In the genomic region with DNA sequence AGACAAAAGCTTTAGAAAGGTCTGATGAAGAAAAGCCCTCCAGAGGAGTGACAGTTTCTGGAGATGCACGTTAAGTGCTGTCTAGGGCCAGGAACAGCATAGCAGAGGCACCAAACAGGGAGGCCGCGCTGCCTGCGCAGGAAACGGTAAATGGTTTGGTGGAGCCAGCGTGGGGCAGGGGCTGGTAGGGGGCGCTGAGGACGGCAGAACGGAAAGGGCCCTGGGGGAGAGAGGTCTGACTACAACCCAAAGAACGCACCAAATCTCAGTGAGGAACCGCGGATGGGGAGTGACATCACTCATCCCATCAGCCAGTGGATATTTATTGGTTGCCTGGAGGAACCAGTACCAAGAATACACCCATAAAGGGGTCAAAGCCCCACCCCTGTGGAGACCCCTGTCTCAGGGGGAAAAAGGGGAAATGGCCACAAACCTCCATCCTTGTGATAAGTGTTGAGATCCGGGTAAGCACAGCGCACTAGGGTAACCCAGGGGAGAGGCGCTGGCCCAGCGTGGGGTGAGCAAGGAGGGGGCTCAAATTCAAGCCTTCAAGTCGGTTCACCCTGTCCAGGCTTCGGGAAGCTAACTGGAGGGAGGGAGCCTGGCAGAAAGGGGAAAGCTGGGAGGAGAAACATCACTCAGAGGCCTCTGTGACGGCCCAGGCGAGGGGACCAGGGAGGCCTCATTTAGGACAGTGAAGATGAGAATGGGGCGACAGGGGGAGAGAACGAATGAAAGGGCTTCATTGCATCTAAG, we compare ENCODE assay signal across 24 cellular contexts.
DNase-seq lines count a peak whose midpoint lies in the region; ATAC-seq and TF ChIP-seq lines count a peak whose summit lies in the region.
"Had no signal": no experiment of that assay in that cellular context is flagged by ENCODE, and none has a peak within 500 bp of the region (broad histone marks: within the 10 kb centered on the region; RNA-seq: fewer than 3 reads in every experiment).

No MANE protein-coding gene starts in this region.

- H4K12ac ChIP-seq in trophoblast cell (ENCODE audit: low read depth, low read length): no peak overlapping the region

- TF ChIP-seq CTCF in SK-N-SH (IDR thresholded peaks at IDR 0.05) (no peak), dorsolateral prefrontal cortex (IDR thresholded peaks at IDR 0.05 in 54 of 56, conservative IDR thresholded peaks at IDR 0.05 in 2 of 56; ENCODE audit: low read depth in 1 of 56, partially characterized antibody in 56 of 56) (peak in 1 of 56 donors; percentile 2), tibial nerve (IDR thresholded peaks at IDR 0.05) (no peak), transverse colon (IDR thresholded peaks at IDR 0.05) (no peak)

- TF ChIP-seq POLR2A in tibial nerve (IDR thresholded peaks at IDR 0.05) (no peak), transverse colon (IDR thresholded peaks at IDR 0.05) (no peak)

- H2BK12ac ChIP-seq in trophoblast cell (ENCODE audit: low read length): no peak overlapping the region

- H3K79me1 ChIP-seq in trophoblast cell (ENCODE audit: low read length): no peaks in the 10 kb centered on the region

- H3K9ac ChIP-seq in SK-N-SH (no peak overlapping the region), trophoblast cell (ENCODE audit: low read length) (no peak overlapping the region)

- H3K36me3 ChIP-seq in SK-N-SH (replicated peaks in 1 of 2; ENCODE audit: control insufficient read depth in 1 of 2, insufficient read depth in 2 of 2, low read length in 1 of 2) (no peaks in the 10 kb centered on the region), trophoblast cell (ENCODE audit: control insufficient read depth in 1 of 2, insufficient read depth in 2 of 2, low read length in 2 of 2) (no peaks in the 10 kb centered on the region), tibial nerve (no peaks in the 10 kb centered on the region), transverse colon (no peaks in the 10 kb centered on the region)

- H3K4me2 ChIP-seq in SK-N-SH (no peak overlapping the region), trophoblast cell (ENCODE audit: low read length) (no peak overlapping the region)

- H3K4ac ChIP-seq in trophoblast cell (ENCODE audit: low read depth, low read length): no peak overlapping the region

- no peak overlapping the region for H3K18ac ChIP-seq in trophoblast cell (ENCODE audit: low read length)

- no peak overlapping the region for H3K23ac ChIP-seq in trophoblast cell (ENCODE audit: low read length)

- no peaks in the 10 kb centered on the region for H3K9me2 ChIP-seq in SK-N-SH

- H2BK5ac ChIP-seq in trophoblast cell (ENCODE audit: low read depth, low read length, poor library complexity): no peak overlapping the region

- TF ChIP-seq RAD21 in SK-N-SH (IDR thresholded peaks at IDR 0.05; ENCODE audit: low read length): no peak

- no peak overlapping the region for H2BK120ac ChIP-seq in trophoblast cell (ENCODE audit: insufficient read depth, low read length, poor library complexity)

- H3F3A ChIP-seq in SK-N-SH (replicated peaks; ENCODE audit: insufficient read depth): no peaks in the 10 kb centered on the region

- H3K9me3 ChIP-seq in SK-N-SH (no peaks in the 10 kb centered on the region), trophoblast cell (ENCODE audit: insufficient read depth, low read depth, low read length) (no peaks in the 10 kb centered on the region), tibial nerve (peaks cover 0 to 11% (median 0%) of the 10 kb centered on the region in 4 donors), transverse colon (no peaks in the 10 kb centered on the region)

- H3K14ac ChIP-seq in trophoblast cell (ENCODE audit: low read length): no peak overlapping the region

- no peak overlapping the region for H2AK5ac ChIP-seq in trophoblast cell (ENCODE audit: low read length)

- WGBS in SK-N-SH (ENCODE audit: low lambda C conversion rate): 70% methylated on average over 18 of the region's 22 CpGs
- no CpG with 5 or more reads among the region's 22 CpGs for WGBS in trophoblast cell (ENCODE audit: extremely low coverage, insufficient coverage, insufficient read length)
- 82 to 83% methylated on average over 22 of the region's 22 CpGs for WGBS in tibial nerve, 2 donors
- WGBS in transverse colon (ENCODE audit: low coverage in 1 of 2), 2 donors: 84 to 88% methylated on average over 9 to 22 of the region's 22 CpGs

- intact Hi-C loops in dorsolateral prefrontal cortex (cut with DNase I): no loop called here
- intact Hi-C loops in transverse colon (cut with DNase I; ENCODE audit: low total_unique reads): no loop called here

- H3K79me2 ChIP-seq in SK-N-SH (ENCODE audit: insufficient read depth) (no peaks in the 10 kb centered on the region), trophoblast cell (ENCODE audit: control insufficient read depth, insufficient read depth, low read length, poor library complexity) (no peaks in the 10 kb centered on the region)

- H2AFZ ChIP-seq in SK-N-SH (ENCODE audit: low read depth): no peak overlapping the region
- H2AFZ ChIP-seq in trophoblast cell (ENCODE audit: insufficient read depth, low read length, poor library complexity): no peak overlapping the region

- DNase-seq in SK-N-SH (peak; percentile 74), dorsolateral prefrontal cortex (no peak), trophoblast cell (peak; percentile 12 to 46), tibial nerve (ENCODE audit: low spot score in 2 of 2) (no peak), transverse colon (no peak), T-helper 9 cell (no peak)
- DNase-seq: Caco-2; CD8-positive, alpha-beta T cell; EL; GF-D8; HCEC 1CT; KBM-7; NCI-H146; NCI-H1930; NCI-H2107; NCI-H446; NCI-H524 treated with DMSO at 0.1 percent for 48 hours; NCI-H774; NK-92 treated with Interleukin-12 subunit alpha and Interleukin-12 subunit beta, amount 100 ng/mL, for 24 hours; PC-3 had no signal

- TF ChIP-seq EP300 in SK-N-SH (IDR thresholded peaks at IDR 0.05; ENCODE audit: borderline replicate concordance in 1 of 2, low read depth in 1 of 2, low read length in 1 of 2) (no peak), tibial nerve (IDR thresholded peaks at IDR 0.05) (no peak), transverse colon (IDR thresholded peaks at IDR 0.05; ENCODE audit: low read depth) (no peak)

- no peak overlapping the region for H4K8ac ChIP-seq in trophoblast cell (ENCODE audit: low read depth, low read length)

- ATAC-seq in SK-N-SH treated with all-trans-retinoic acid at 6 μM for 48 hours (no peak), HG03457 (IDR thresholded peaks at IDR 0.05; ENCODE audit: unreplicated experiment) (no peak)
- ATAC-seq: CD8-positive, alpha-beta T cell; PC-3 had no signal

- no peak overlapping the region for H4K91ac ChIP-seq in trophoblast cell (ENCODE audit: low read depth, low read length)

- H4K20me1 ChIP-seq in SK-N-SH (ENCODE audit: insufficient read depth): no peaks in the 10 kb centered on the region

- H3K27ac ChIP-seq in SK-N-SH (ENCODE audit: low read depth in 2 of 2, low read length in 1 of 2) (peak overlapping the region in 1 of 2 experiments; percentile 89; a peak in 2 of 4 replicates), dorsolateral prefrontal cortex (peak overlapping the region; percentile 76 to 100 (median 98)), trophoblast cell (ENCODE audit: low read depth, low read length) (no peak overlapping the region), tibial nerve (peak overlapping the region; percentile 58 to 85 (median 72)), transverse colon (no peak overlapping the region)
- H3K27ac ChIP-seq: 22Rv1, C4-2B had no signal

- in situ Hi-C loops in transverse colon (cut with MboI; ENCODE audit: low pct_ligation_motif_present in 1 of 4, low pct_unique_long_range_greater_than_20kb in 1 of 4, low sequenced_read_pairs in 3 of 4): no loop called here

- CTCF ChIA-PET in SK-N-SH (lab: Yijun Ruan, JAX): interaction anchor here (1.1 to 2.0 kb wide), 2 partner anchors 10 to 14 kb away, joined by 3 to 8 read pairs; no protein-coding TSS in a partner anchor

- POLR2A ChIA-PET in SK-N-SH (lab: Yijun Ruan, JAX): no interaction called here

- H3K27me3 ChIP-seq in SK-N-SH (ENCODE audit: insufficient read depth) (no peaks in the 10 kb centered on the region), dorsolateral prefrontal cortex (no peaks in the 10 kb centered on the region), trophoblast cell (ENCODE audit: insufficient read depth, low read length) (no peaks in the 10 kb centered on the region), tibial nerve (no peaks in the 10 kb centered on the region), transverse colon (no peaks in the 10 kb centered on the region)

- H3K4me3 ChIP-seq in SK-N-SH (ENCODE audit: low read depth in 2 of 2, low read length in 1 of 2) (no peak overlapping the region), dorsolateral prefrontal cortex (peak overlapping the region in 35 of 59 donors; percentile 1 to 50 (median 20)), trophoblast cell (ENCODE audit: low read depth, low read length) (no peak overlapping the region), tibial nerve (no peak overlapping the region), transverse colon (no peak overlapping the region)

- H3K4me1 ChIP-seq in SK-N-SH (ENCODE audit: control insufficient read depth in 1 of 2, insufficient read depth in 2 of 2, low read depth in 1 of 2, low read length in 1 of 2): peaks cover 0 to 13% of the 10 kb centered on the region in 2 experiments; a peak in 2 of 4 replicates
- H3K4me1 ChIP-seq in trophoblast cell (ENCODE audit: control insufficient read depth in 1 of 2, insufficient read depth in 2 of 2, low read length in 2 of 2): peaks cover 0 to 2% of the 10 kb centered on the region in 2 experiments
- peaks cover 0 to 5% (median 0%) of the 10 kb centered on the region in 4 donors for H3K4me1 ChIP-seq in tibial nerve
- H3K4me1 ChIP-seq in transverse colon: no peaks in the 10 kb centered on the region
- H3K4me1 ChIP-seq: Caco-2 had no signal

TF ChIP-seq in SK-N-SH, 30 proteins besides CTCF, POLR2A, EP300 and RAD21 (continues in another document):
- TF ChIP-seq GABPA (IDR thresholded peaks at IDR 0.05; ENCODE audit: low read depth): no peak
- no peak for TF ChIP-seq FOSL2 (IDR thresholded peaks at IDR 0.05; ENCODE audit: borderline replicate concordance, low read depth)
- no peak for TF ChIP-seq TAF1 (IDR thresholded peaks at IDR 0.05; ENCODE audit: borderline replicate concordance, low read depth, low read length)
- TF ChIP-seq TCF12 (IDR thresholded peaks at IDR 0.05): no peak
- no peak for TF ChIP-seq FOXM1 (IDR thresholded peaks at IDR 0.05; ENCODE audit: low read depth)
- TF ChIP-seq CHD2 (IDR thresholded peaks at IDR 0.05; ENCODE audit: low read length, partially characterized antibody): no peak
- no peak for TF ChIP-seq MXI1 (IDR thresholded peaks at IDR 0.05; ENCODE audit: low read depth, low read length)

TF ChIP-seq in SK-N-SH treated with all-trans-retinoic acid at 6 μM for 48 hours, 23 proteins besides CTCF, POLR2A, EP300 and RAD21:
- TF ChIP-seq RARB (CRISPR knock-in tag; IDR thresholded peaks at IDR 0.05): no peak
- no peak for TF ChIP-seq BACH2 (CRISPR knock-in tag; IDR thresholded peaks at IDR 0.05; ENCODE audit: borderline replicate concordance)
- no peak for TF ChIP-seq PPARA (CRISPR knock-in tag; IDR thresholded peaks at IDR 0.05; ENCODE audit: borderline replicate concordance)
- TF ChIP-seq TCF4 (CRISPR knock-in tag; IDR thresholded peaks at IDR 0.05; ENCODE audit: borderline replicate concordance): no peak

Comparison
In these comparisons a context has a peak if more than half of its experiments do, and no peak if none do; other contexts are left out.
1. DNase-seq: peak in SK-N-SH (single experiment) and trophoblast cell (2 of 2); none in dorsolateral prefrontal cortex (0 of 10), tibial nerve (0 of 2), transverse colon (single experiment) and T-helper 9 cell (single experiment).
2. H3K27ac ChIP-seq: peak in dorsolateral prefrontal cortex (59 of 59) and tibial nerve (4 of 4); none in trophoblast cell (single experiment) and transverse colon (0 of 4).
3. H3K4me3 ChIP-seq: peak in dorsolateral prefrontal cortex (35 of 59); none in SK-N-SH (0 of 2), trophoblast cell (single experiment), tibial nerve (0 of 4) and transverse colon (0 of 4).